Comparison of ENCODE assay signal across 14 cellular contexts in the genomic region with DNA sequence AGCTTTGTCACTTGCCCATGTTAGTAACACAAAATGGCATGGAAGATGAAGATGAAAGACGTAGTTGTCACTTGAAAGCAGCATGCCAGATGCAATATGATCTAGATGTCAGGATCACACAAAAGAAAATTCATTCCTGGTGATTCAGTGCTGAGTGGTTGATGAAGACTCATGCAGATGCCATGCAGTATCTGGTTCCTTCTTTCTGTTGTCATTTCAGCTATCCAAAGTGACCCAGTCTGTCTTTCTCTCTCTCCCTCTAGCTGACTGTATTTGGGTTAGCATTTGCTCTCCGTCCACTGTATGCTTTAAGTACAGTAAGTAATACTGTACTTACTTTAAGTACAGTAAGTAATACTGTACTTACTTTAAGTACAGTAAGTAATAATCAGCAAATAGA. TPM values are rescaled to one million over a fixed set of nuclear protein-coding genes. Genes with fewer than 3 reads are reported as not detected.
DNase-seq lines count a peak whose midpoint lies in the region; ATAC-seq, FAIRE-seq and TF ChIP-seq lines count a peak whose summit lies in the region.
"Had no signal": no experiment of that assay in that cellular context is flagged by ENCODE, and none has a peak within 500 bp of the region (broad histone marks: within the 10 kb centered on the region; RNA-seq: fewer than 3 reads in every experiment).

No MANE protein-coding gene starts in this region.

- peaks cover 98% of the 10 kb centered on the region for H3K36me3 ChIP-seq in cardiac muscle cell
- H3K36me3 ChIP-seq in left ventricle myocardium inferior = peaks cover 87% of the 10 kb centered on the region
- H3K36me3 ChIP-seq in heart right ventricle = peaks cover 0 to 97% (median 22%) of the 10 kb centered on the region in 9 donors
- H3K36me3 ChIP-seq in effector memory CD4-positive, alpha-beta T cell (ENCODE audit: control insufficient read depth, insufficient read depth, low read length) = no peaks in the 10 kb centered on the region
- H3K36me3 ChIP-seq: MG63, upper lobe of right lung had no signal

- WGBS in heart right ventricle, 2 donors = 47 to 63% methylated on average over 2 of the region's 2 CpGs

- peak; percentile 23 to 70 (median 42) for ATAC-seq in heart right ventricle
- ATAC-seq: effector memory CD8-positive, alpha-beta T cell; mucosa of descending colon; upper lobe of right lung had no signal

- intact Hi-C loops in left ventricle myocardium inferior (cut with micrococcal nuclease) = no loop called here
- intact Hi-C loops in heart right ventricle (cut with DNase I) = no loop called here

- H3K27ac ChIP-seq in cardiac muscle cell (peak overlapping the region; percentile 74), left ventricle myocardium inferior (replicated peaks) (no peak overlapping the region), heart right ventricle (no peak overlapping the region)
- no peak overlapping the region for H3K27ac ChIP-seq in effector memory CD4-positive, alpha-beta T cell (ENCODE audit: insufficient read depth, low read length, poor library complexity, severe bottlenecking)
- H3K27ac ChIP-seq: upper lobe of right lung had no signal

- peak; percentile 75 for FAIRE-seq in urothelium cell line (lab: Jason Lieb, UNC)

- no peaks in the 10 kb centered on the region for H3K27me3 ChIP-seq in cardiac muscle cell
- no peaks in the 10 kb centered on the region for H3K27me3 ChIP-seq in left ventricle myocardium inferior (ENCODE audit: low read depth)
- no peaks in the 10 kb centered on the region for H3K27me3 ChIP-seq in heart right ventricle
- no peaks in the 10 kb centered on the region for H3K27me3 ChIP-seq in effector memory CD4-positive, alpha-beta T cell (replicated peaks; ENCODE audit: control insufficient read depth, insufficient read depth, low read length, poor library complexity, severe bottlenecking)
- H3K27me3 ChIP-seq: upper lobe of right lung had no signal

- H3K9me3 ChIP-seq in cardiac muscle cell (ENCODE audit: low read depth) (no peaks in the 10 kb centered on the region), left ventricle myocardium inferior (replicated peaks) (no peaks in the 10 kb centered on the region), heart right ventricle (no peaks in the 10 kb centered on the region)
- H3K9me3 ChIP-seq in effector memory CD4-positive, alpha-beta T cell (ENCODE audit: control insufficient read depth, low read length) = no peaks in the 10 kb centered on the region
- H3K9me3 ChIP-seq: MG63, mucosa of descending colon, upper lobe of right lung had no signal

- no peak for DNase-seq in cardiac muscle cell (ENCODE audit: low read depth in 1 of 2, low spot score in 1 of 2)
- no peak for DNase-seq in left ventricle myocardium inferior
- peak; percentile 7 for DNase-seq in T1000 (lab: John Stamatoyannopoulos, UW)
- DNase-seq in heart right ventricle = no peak
- DNase-seq in urothelium cell line (ENCODE audit: low spot score) = peak; percentile 37
- DNase-seq in NCI-H2107 (lab: John Stamatoyannopoulos, UW) = no peak
- no peak for DNase-seq in effector memory CD4-positive, alpha-beta T cell
- no peak for DNase-seq in activated CD4-positive, alpha-beta T cell treated with anti-CD3 and anti-CD28 coated beads for 4 hours
- DNase-seq: DMS79; effector memory CD8-positive, alpha-beta T cell; MG63; mucosa of descending colon; NCI-H2227 treated with DMSO at 0.1 percent for 48 hours; upper lobe of right lung had no signal

- no peaks in the 10 kb centered on the region for H3K4me1 ChIP-seq in cardiac muscle cell (ENCODE audit: low read depth)
- H3K4me1 ChIP-seq in left ventricle myocardium inferior = peaks cover 25% of the 10 kb centered on the region
- H3K4me1 ChIP-seq in heart right ventricle = peaks cover 0 to 26% (median 0%) of the 10 kb centered on the region in 9 donors
- no peaks in the 10 kb centered on the region for H3K4me1 ChIP-seq in effector memory CD4-positive, alpha-beta T cell (ENCODE audit: control insufficient read depth, insufficient read depth, low read length, poor library complexity, severe bottlenecking)
- H3K4me1 ChIP-seq: upper lobe of right lung had no signal

- no peak for TF ChIP-seq CTCF in cardiac muscle cell (IDR thresholded peaks at IDR 0.05; ENCODE audit: low read depth, low read length)
- no peak for TF ChIP-seq CTCF in left ventricle myocardium inferior (IDR thresholded peaks at IDR 0.05; ENCODE audit: borderline replicate concordance)
- TF ChIP-seq CTCF in heart right ventricle (IDR thresholded peaks at IDR 0.05) = no peak

- H3K4me3 ChIP-seq in cardiac muscle cell = no peak overlapping the region
- no peak overlapping the region for H3K4me3 ChIP-seq in left ventricle myocardium inferior
- H3K4me3 ChIP-seq in heart right ventricle = no peak overlapping the region
- no peak overlapping the region for H3K4me3 ChIP-seq in effector memory CD4-positive, alpha-beta T cell (ENCODE audit: insufficient read depth, low read depth, low read length, poor library complexity, severe bottlenecking)
- H3K4me3 ChIP-seq: MG63, mucosa of descending colon, upper lobe of right lung had no signal

RNA-seq across cellular contexts. Expression of gene TTN, which starts 50.4 kb away (rescaled TPM):
- 473 and 1,214 TPM in 2 replicates for total RNA-seq in cardiac muscle cell
- polyA plus RNA-seq in cardiac muscle cell = 1,208 and 1,558 TPM in 2 replicates
- 2,803 TPM for total RNA-seq in left ventricle myocardium inferior
- 1,000 to 10,000 TPM; 2,633 to 4,921 (median 3,995) TPM for total RNA-seq in heart right ventricle
- 100 to 1,000 TPM in 1 of 2 donors, 10 to 100 TPM in 1; 65.7 to 862 TPM for polyA plus RNA-seq in heart right ventricle

Comparison
In these comparisons a context has a peak if more than half of its experiments do, and no peak if none do; other contexts are left out.
1. DNase-seq: peak in T1000 (single experiment) and urothelium cell line (single experiment); none in cardiac muscle cell (0 of 2), left ventricle myocardium inferior (single experiment), heart right ventricle (0 of 2), NCI-H2107 (single experiment), effector memory CD4-positive, alpha-beta T cell (0 of 3) and activated CD4-positive, alpha-beta T cell treated with anti-CD3 and anti-CD28 coated beads for 4 hours (0 of 2).